10 cellular contexts compared by ENCODE assay signal in the genomic region with DNA sequence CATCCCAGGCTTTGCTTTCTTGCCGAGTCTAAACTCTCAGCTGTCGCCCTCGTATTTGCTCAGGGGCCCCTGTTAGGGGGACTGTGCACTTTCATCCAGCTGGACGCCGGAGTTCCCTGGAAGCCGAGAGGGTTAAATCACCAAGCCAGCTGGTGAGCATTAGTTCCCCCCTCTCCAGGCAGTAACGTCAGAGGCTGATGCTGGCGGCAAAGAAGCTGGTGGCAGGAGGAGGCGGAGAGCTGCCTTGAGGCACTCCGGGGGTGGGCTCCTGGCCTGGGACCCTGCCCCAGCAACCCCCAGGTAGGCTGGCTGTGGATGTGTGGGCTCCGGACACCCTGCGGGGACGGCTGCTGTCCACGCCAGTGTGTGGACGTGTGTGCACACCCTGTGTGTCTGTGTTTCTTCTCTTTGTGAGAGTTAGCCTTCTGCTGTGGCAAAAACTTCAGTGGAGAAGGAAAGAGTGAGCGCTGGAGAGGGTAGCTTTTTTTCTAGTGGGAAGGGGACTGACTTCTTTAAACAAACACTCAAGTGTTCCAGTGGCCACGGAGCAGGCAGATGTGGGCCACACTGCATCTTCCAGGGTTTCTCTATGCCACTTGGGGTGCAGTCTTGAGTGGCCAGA.
DNase-seq lines count a peak whose midpoint lies in the region; ATAC-seq and TF ChIP-seq lines count a peak whose summit lies in the region.
"Had no signal": no experiment of that assay in that cellular context is flagged by ENCODE, and none has a peak within 500 bp of the region (broad histone marks: within the 10 kb centered on the region; RNA-seq: fewer than 3 reads in every experiment).

No MANE protein-coding gene starts in this region.

- no peaks in the 10 kb centered on the region for H3K36me3 ChIP-seq in GM23338 (ENCODE audit: insufficient read depth)
- H3K36me3 ChIP-seq in skeletal muscle satellite cell (ENCODE audit: insufficient read depth, low read length) = no peaks in the 10 kb centered on the region

- peaks cover 53% of the 10 kb centered on the region for H3K4me1 ChIP-seq in GM23338 (ENCODE audit: insufficient read depth)
- peaks cover 46% of the 10 kb centered on the region for H3K4me1 ChIP-seq in skeletal muscle satellite cell (ENCODE audit: control insufficient read depth, insufficient read depth, low read length)

- no peak overlapping the region for H3K4me3 Mint-ChIP-seq in GM23338
- no peak overlapping the region for H3K4me3 Mint-ChIP-seq in activated T-cell treated with anti-CD3 and anti-CD28 coated beads, Interleukin-2, amount 50 U/mL, for 4 hours
- H3K4me3 Mint-ChIP-seq: activated naive CD4-positive, alpha-beta T cell treated with anti-CD3 and anti-CD28 coated beads for 36 hours had no signal

- H3K4me3 ChIP-seq in GM23338 (no peak overlapping the region), skeletal muscle satellite cell (ENCODE audit: low read length) (peak overlapping the region; percentile 41)

- peak overlapping the region; percentile 66; the same call in 1 of the 2 replicates for H3K4me2 ChIP-seq in GM23338
- H3K4me2 ChIP-seq in skeletal muscle satellite cell (ENCODE audit: low read length) = peak overlapping the region; percentile 71

- peak overlapping the region; percentile 30 for H3K9ac ChIP-seq in skeletal muscle satellite cell (ENCODE audit: low read depth, low read length)

- no peak for TF ChIP-seq CTCF in GM23338 (conservative IDR thresholded peaks at IDR 0.05; ENCODE audit: low read depth in 2 of 2)

- 0 out of 2 replicates have a peak overlapping the region, but pooled peaks have one; percentile 61 for H3K27ac Mint-ChIP-seq in GM23338
- H3K27ac Mint-ChIP-seq: activated naive CD4-positive, alpha-beta T cell treated with anti-CD3 and anti-CD28 coated beads for 36 hours had no signal

- H3K36me3 Mint-ChIP-seq in GM23338 (ENCODE audit: low read depth) = peaks cover 3% of the 10 kb centered on the region; the same call in 1 of the 3 replicates
- H3K36me3 Mint-ChIP-seq in activated T-cell treated with anti-CD3 and anti-CD28 coated beads, Interleukin-2, amount 50 U/mL, for 4 hours (ENCODE audit: insufficient read depth) = no peaks in the 10 kb centered on the region

- H3K79me2 ChIP-seq in GM23338 (replicated peaks; ENCODE audit: insufficient read depth) = peaks cover 68% of the 10 kb centered on the region

- H3K27me3 Mint-ChIP-seq in GM23338 (ENCODE audit: insufficient read depth, low read depth, poor library complexity) = peaks cover 4% of the 10 kb centered on the region
- H3K27me3 Mint-ChIP-seq in activated T-cell treated with anti-CD3 and anti-CD28 coated beads, Interleukin-2, amount 50 U/mL, for 4 hours (ENCODE audit: low read depth) = no peaks in the 10 kb centered on the region

- intact Hi-C loops in left cardiac atrium (cut with DNase I) = no loop called here

- H3K27me3 ChIP-seq in GM23338 (ENCODE audit: insufficient read depth) (no peaks in the 10 kb centered on the region), skeletal muscle satellite cell (ENCODE audit: control insufficient read depth, insufficient read depth, low read length) (no peaks in the 10 kb centered on the region)

- DNase-seq in GM23338 (ENCODE audit: low spot score) (no peak), SK-N-DZ (ENCODE audit: low spot score) (peak; percentile 65), left cardiac atrium (no peak), occipital lobe (lab: John Stamatoyannopoulos, UW) (no peak)
- no peak for DNase-seq in activated CD4-positive, alpha-beta T cell treated with anti-CD3 and anti-CD28 coated beads for 1 hour
- DNase-seq in activated T-cell treated with anti-CD3 and anti-CD28 coated beads, Interleukin-2, amount 50 U/mL, for 4 hours = no peak
- DNase-seq: activated naive CD4-positive, alpha-beta T cell treated with anti-CD3 and anti-CD28 coated beads for 36 hours; Karpas-422 had no signal

- no peaks in the 10 kb centered on the region for H3K9me3 Mint-ChIP-seq in GM23338
- H3K9me3 Mint-ChIP-seq in activated T-cell treated with anti-CD3 and anti-CD28 coated beads, Interleukin-2, amount 50 U/mL, for 4 hours = no peaks in the 10 kb centered on the region
- H3K9me3 Mint-ChIP-seq: activated naive CD4-positive, alpha-beta T cell treated with anti-CD3 and anti-CD28 coated beads for 36 hours had no signal

- H4K20me1 ChIP-seq in GM23338 (replicated peaks; ENCODE audit: insufficient read depth) = peaks cover 29% of the 10 kb centered on the region

- peaks cover 75% of the 10 kb centered on the region for H3K4me1 Mint-ChIP-seq in GM23338
- no peaks in the 10 kb centered on the region for H3K4me1 Mint-ChIP-seq in activated T-cell treated with anti-CD3 and anti-CD28 coated beads, Interleukin-2, amount 50 U/mL, for 4 hours (ENCODE audit: low read depth)

- ATAC-seq in GM23338 = peak; percentile 28
- ATAC-seq in left cardiac atrium = peak; percentile 49 to 53
- ATAC-seq in activated T-cell treated with anti-CD3 and anti-CD28 coated beads, Interleukin-2, amount 50 U/mL, for 4 hours = no peak
- ATAC-seq in HG03139 (IDR thresholded peaks at IDR 0.05; ENCODE audit: unreplicated experiment) = no peak

- peaks cover 3% of the 10 kb centered on the region; the same call in 1 of the 2 replicates for H3F3A ChIP-seq in GM23338 (replicated peaks; ENCODE audit: low read depth)

- H3K27ac ChIP-seq in GM23338 (ENCODE audit: low read depth) = peak overlapping the region; percentile 66

- H2AFZ ChIP-seq in GM23338 = no peak overlapping the region

- no peaks in the 10 kb centered on the region for H3K9me2 ChIP-seq in GM23338 (ENCODE audit: insufficient read depth)

- H3K9me3 ChIP-seq in skeletal muscle satellite cell (replicated peaks; ENCODE audit: low read length) = no peaks in the 10 kb centered on the region

TF ChIP-seq in GM23338, 12 proteins besides CTCF, POLR2A, EP300 and RAD21 (continues in another document):
- TF ChIP-seq CREB1 (CRISPR knock-in tag; IDR thresholded peaks at IDR 0.05; ENCODE audit: low read depth) = no peak
- no peak for TF ChIP-seq POLR2AphosphoS5 (IDR thresholded peaks at IDR 0.05; ENCODE audit: low read depth)
- TF ChIP-seq EZH2phosphoT487 (IDR thresholded peaks at IDR 0.05; ENCODE audit: unreplicated experiment) = no peak
- TF ChIP-seq, protein P1, sequence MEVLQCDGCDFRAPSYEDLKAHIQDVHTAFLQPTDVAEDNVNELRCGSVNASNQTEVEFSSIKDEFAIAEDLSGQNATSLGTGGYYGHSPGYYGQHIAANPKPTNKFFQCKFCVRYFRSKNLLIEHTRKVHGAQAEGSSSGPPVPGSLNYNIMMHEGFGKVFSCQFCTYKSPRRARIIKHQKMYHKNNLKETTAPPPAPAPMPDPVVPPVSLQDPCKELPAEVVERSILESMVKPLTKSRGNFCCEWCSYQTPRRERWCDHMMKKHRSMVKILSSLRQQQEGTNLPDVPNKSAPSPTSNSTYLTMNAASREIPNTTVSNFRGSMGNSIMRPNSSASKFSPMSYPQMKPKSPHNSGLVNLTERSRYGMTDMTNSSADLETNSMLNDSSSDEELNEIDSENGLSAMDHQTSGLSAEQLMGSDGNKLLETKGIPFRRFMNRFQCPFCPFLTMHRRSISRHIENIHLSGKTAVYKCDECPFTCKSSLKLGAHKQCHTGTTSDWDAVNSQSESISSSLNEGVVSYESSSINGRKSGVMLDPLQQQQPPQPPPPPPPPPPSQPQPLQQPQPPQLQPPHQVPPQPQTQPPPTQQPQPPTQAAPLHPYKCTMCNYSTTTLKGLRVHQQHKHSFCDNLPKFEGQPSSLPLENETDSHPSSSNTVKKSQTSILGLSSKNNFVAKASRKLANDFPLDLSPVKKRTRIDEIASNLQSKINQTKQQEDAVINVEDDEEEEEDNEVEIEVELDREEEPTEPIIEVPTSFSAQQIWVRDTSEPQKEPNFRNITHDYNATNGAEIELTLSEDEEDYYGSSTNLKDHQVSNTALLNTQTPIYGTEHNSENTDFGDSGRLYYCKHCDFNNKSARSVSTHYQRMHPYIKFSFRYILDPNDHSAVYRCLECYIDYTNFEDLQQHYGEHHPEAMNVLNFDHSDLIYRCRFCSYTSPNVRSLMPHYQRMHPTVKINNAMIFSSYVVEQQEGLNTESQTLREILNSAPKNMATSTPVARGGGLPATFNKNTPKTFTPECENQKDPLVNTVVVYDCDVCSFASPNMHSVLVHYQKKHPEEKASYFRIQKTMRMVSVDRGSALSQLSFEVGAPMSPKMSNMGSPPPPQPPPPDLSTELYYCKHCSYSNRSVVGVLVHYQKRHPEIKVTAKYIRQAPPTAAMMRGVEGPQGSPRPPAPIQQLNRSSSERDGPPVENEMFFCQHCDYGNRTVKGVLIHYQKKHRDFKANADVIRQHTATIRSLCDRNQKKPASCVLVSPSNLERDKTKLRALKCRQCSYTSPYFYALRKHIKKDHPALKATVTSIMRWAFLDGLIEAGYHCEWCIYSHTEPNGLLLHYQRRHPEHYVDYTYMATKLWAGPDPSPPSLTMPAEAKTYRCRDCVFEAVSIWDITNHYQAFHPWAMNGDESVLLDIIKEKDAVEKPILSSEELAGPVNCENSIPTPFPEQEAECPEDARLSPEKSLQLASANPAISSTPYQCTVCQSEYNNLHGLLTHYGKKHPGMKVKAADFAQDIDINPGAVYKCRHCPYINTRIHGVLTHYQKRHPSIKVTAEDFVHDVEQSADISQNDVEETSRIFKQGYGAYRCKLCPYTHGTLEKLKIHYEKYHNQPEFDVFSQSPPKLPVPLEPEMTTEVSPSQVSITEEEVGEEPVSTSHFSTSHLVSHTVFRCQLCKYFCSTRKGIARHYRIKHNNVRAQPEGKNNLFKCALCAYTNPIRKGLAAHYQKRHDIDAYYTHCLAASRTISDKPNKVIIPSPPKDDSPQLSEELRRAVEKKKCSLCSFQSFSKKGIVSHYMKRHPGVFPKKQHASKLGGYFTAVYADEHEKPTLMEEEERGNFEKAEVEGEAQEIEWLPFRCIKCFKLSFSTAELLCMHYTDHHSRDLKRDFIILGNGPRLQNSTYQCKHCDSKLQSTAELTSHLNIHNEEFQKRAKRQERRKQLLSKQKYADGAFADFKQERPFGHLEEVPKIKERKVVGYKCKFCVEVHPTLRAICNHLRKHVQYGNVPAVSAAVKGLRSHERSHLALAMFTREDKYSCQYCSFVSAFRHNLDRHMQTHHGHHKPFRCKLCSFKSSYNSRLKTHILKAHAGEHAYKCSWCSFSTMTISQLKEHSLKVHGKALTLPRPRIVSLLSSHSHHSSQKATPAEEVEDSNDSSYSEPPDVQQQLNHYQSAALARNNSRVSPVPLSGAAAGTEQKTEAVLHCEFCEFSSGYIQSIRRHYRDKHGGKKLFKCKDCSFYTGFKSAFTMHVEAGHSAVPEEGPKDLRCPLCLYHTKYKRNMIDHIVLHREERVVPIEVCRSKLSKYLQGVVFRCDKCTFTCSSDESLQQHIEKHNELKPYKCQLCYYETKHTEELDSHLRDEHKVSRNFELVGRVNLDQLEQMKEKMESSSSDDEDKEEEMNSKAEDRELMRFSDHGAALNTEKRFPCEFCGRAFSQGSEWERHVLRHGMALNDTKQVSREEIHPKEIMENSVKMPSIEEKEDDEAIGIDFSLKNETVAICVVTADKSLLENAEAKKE (CRISPR knock-in tag; IDR thresholded peaks at IDR 0.05) = no peak

Comparison
In these comparisons a context has a peak if more than half of its experiments do, and no peak if none do; other contexts are left out.
1. ATAC-seq: peak in GM23338 (single experiment) and left cardiac atrium (2 of 2); none in activated T-cell treated with anti-CD3 and anti-CD28 coated beads, Interleukin-2, amount 50 U/mL, for 4 hours (0 of 2) and HG03139 (single experiment).